21 cellular contexts compared by ENCODE assay signal in the genomic region with DNA sequence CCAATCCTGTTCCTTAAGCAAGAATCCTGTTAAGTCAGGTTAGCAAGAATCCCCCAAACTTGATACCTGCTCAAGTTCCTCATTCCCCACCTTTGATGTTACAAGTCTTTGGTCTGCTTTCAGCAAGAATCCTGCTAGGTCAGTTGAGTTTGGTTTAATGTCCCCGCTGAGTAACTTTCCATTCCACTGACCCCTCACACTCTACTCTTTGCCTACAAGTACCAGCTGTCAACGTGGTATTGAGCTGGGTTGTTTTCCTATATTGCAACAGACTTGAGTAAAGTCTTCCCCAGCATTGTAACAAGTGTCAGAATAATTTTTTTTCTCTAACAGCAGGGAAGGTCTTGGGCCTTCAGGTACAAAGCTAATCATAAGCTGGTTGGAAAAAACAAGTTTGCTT. TPM values are rescaled to one million over a fixed set of nuclear protein-coding genes. Genes with fewer than 3 reads are reported as not detected.
"Had no signal": no experiment of that assay in that cellular context is flagged by ENCODE, and none has a peak within 500 bp of the region (broad histone marks: within the 10 kb centered on the region; RNA-seq: fewer than 3 reads in every experiment).

No MANE protein-coding gene starts in this region.

- H3K4me3 Mint-ChIP-seq: activated naive CD4-positive, alpha-beta T cell treated with anti-CD3 and anti-CD28 coated beads for 36 hours; activated T-cell treated with anti-CD3 and anti-CD28 coated beads, Interleukin-2, amount 50 U/mL, for 4 hours; memory B cell; nephron; stimulated activated effector memory CD8-positive, alpha-beta T cell treated with anti-CD3 and anti-CD28 coated beads, Interleukin-12 subunit alpha, Interleukin-12 subunit beta, amount 100 ng/mL, for 72 hours; stimulated activated naive CD8-positive, alpha-beta T cell treated with anti-CD3 and anti-CD28 coated beads, Interleukin-15, amount 100 ng/mL, for 72 hours; T-helper 17 cell had no signal

- H3K4me3 ChIP-seq: colonic mucosa, esophagus muscularis mucosa, pancreas, psoas muscle, skin epidermis had no signal

- H3K27ac Mint-ChIP-seq: activated naive CD4-positive, alpha-beta T cell treated with anti-CD3 and anti-CD28 coated beads for 36 hours; memory B cell; nephron; stimulated activated effector memory CD8-positive, alpha-beta T cell treated with anti-CD3 and anti-CD28 coated beads, Interleukin-12 subunit alpha, Interleukin-12 subunit beta, amount 100 ng/mL, for 72 hours; stimulated activated naive CD8-positive, alpha-beta T cell treated with anti-CD3 and anti-CD28 coated beads, Interleukin-15, amount 100 ng/mL, for 72 hours; T-helper 17 cell had no signal

- H3K4me1 ChIP-seq: colonic mucosa, pancreas, psoas muscle had no signal

- H3K27me3 ChIP-seq: colonic mucosa, pancreas had no signal

- H3K27ac ChIP-seq: colonic mucosa, esophagus muscularis mucosa, pancreas, psoas muscle, skin epidermis had no signal

- H3K9me3 ChIP-seq: colonic mucosa, esophagus muscularis mucosa, pancreas, psoas muscle had no signal

- H3K9me3 Mint-ChIP-seq: activated naive CD4-positive, alpha-beta T cell treated with anti-CD3 and anti-CD28 coated beads for 36 hours; activated T-cell treated with anti-CD3 and anti-CD28 coated beads, Interleukin-2, amount 50 U/mL, for 4 hours; memory B cell; nephron; stimulated activated effector memory CD8-positive, alpha-beta T cell treated with anti-CD3 and anti-CD28 coated beads, Interleukin-12 subunit alpha, Interleukin-12 subunit beta, amount 100 ng/mL, for 72 hours; stimulated activated naive CD8-positive, alpha-beta T cell treated with anti-CD3 and anti-CD28 coated beads, Interleukin-15, amount 100 ng/mL, for 72 hours had no signal

- H3K36me3 Mint-ChIP-seq: memory B cell; stimulated activated effector memory CD8-positive, alpha-beta T cell treated with anti-CD3 and anti-CD28 coated beads, Interleukin-12 subunit alpha, Interleukin-12 subunit beta, amount 100 ng/mL, for 72 hours had no signal

- DNase-seq: activated CD4-positive, alpha-beta T cell treated with anti-CD3 and anti-CD28 coated beads for 4 hours; activated CD4-positive, alpha-beta T cell treated with anti-CD3 and anti-CD28 coated beads, Interleukin-2, amount 50 U/mL, for 48 hours; activated CD4-positive, CD25-positive, alpha-beta regulatory T cell; activated CD8-positive, alpha-beta memory T cell treated with anti-CD3 and anti-CD28 coated beads, Interleukin-2, amount 50 U/mL, for 48 hours; activated naive CD4-positive, alpha-beta T cell treated with anti-CD3 and anti-CD28 coated beads for 36 hours; activated T-cell treated with anti-CD3 and anti-CD28 coated beads, Interleukin-2, amount 50 U/mL, for 4 hours; amygdala; colonic mucosa; hippocampal formation; left colon; pancreas; psoas muscle; right cardiac atrium; stimulated activated CD4-positive, alpha-beta T cell treated with anti-CD3 and anti-CD28 coated beads, Interleukin-2, amount 100 ng/mL, for 24 hours; stimulated activated naive CD8-positive, alpha-beta T cell treated with anti-CD3 and anti-CD28 coated beads, Interleukin-15, amount 100 ng/mL, for 72 hours; T-helper 17 cell had no signal

- H3K36me3 ChIP-seq: colonic mucosa, esophagus muscularis mucosa, pancreas had no signal

RNA-seq across cellular contexts. Expression of a gene that starts 6.3 kb away (rescaled TPM):
- total RNA-seq: activated naive CD4-positive, alpha-beta T cell treated with anti-CD3 and anti-CD28 coated beads for 36 hours had no signal
